Comparison of ENCODE assay signal across 14 cellular contexts in the genomic region with DNA sequence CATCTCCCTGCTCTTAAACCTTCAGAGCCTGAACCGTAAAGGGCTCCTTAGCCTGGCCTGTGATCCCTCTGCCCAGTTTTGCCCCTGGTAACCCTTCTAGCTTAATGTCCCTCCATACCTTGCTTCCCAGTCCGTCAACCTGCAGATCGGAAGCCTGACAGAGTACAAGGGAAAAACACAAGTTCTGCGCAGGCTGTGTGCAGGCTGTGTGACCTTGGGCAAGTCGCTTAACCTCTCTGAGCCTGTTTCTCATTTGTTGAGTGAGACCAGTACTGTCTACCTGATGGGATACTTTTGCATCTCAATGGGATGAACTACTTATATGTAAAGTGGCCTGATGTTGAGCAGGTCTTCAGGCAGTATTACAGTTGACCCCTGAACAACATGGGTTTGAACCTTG. TPM values are rescaled to one million over a fixed set of nuclear protein-coding genes. Genes with fewer than 3 reads are reported as not detected.
DNase-seq lines count a peak whose midpoint lies in the region; ATAC-seq and TF ChIP-seq lines count a peak whose summit lies in the region.
"Had no signal": no experiment of that assay in that cellular context is flagged by ENCODE, and none has a peak within 500 bp of the region (broad histone marks: within the 10 kb centered on the region; RNA-seq: fewer than 3 reads in every experiment).

No MANE protein-coding gene starts in this region.

- no peaks in the 10 kb centered on the region for H3K9me3 Mint-ChIP-seq in stimulated activated naive CD8-positive, alpha-beta T cell treated with anti-CD3 and anti-CD28 coated beads, Interleukin-15, Interleukin-2, amounts not matched to agents 100 ng/mL and 50 ng/mL, for 24 hours
- no peaks in the 10 kb centered on the region for H3K9me3 Mint-ChIP-seq in activated T-helper 1 cell treated with anti-CD3 and anti-CD28 coated beads, Interleukin-12 subunit alpha, Interleukin-12 subunit beta, Interleukin-2, Interleukin-4 antibody, amounts not matched to agents 30 ng/mL and 10 ng/mL and 1 ng/mL, durations not matched to agents 14 hours and 24 hours and 36 hours
- peaks cover 4% of the 10 kb centered on the region for H3K9me3 Mint-ChIP-seq in type B pancreatic cell

- peaks cover 18% of the 10 kb centered on the region for H3K4me1 Mint-ChIP-seq in stimulated activated naive CD8-positive, alpha-beta T cell treated with anti-CD3 and anti-CD28 coated beads, Interleukin-15, Interleukin-2, amounts not matched to agents 100 ng/mL and 50 ng/mL, for 24 hours (ENCODE audit: low read depth)
- H3K4me1 Mint-ChIP-seq in activated T-helper 1 cell treated with anti-CD3 and anti-CD28 coated beads, Interleukin-12 subunit alpha, Interleukin-12 subunit beta, Interleukin-2, Interleukin-4 antibody, amounts not matched to agents 30 ng/mL and 10 ng/mL and 1 ng/mL, durations not matched to agents 14 hours and 24 hours and 36 hours (ENCODE audit: low read depth), result peaks cover 19% of the 10 kb centered on the region
- no peaks in the 10 kb centered on the region for H3K4me1 Mint-ChIP-seq in type B pancreatic cell (ENCODE audit: unreplicated experiment)

- H3K36me3 Mint-ChIP-seq in stimulated activated naive CD8-positive, alpha-beta T cell treated with anti-CD3 and anti-CD28 coated beads, Interleukin-15, Interleukin-2, amounts not matched to agents 100 ng/mL and 50 ng/mL, for 24 hours (ENCODE audit: low read depth), result peaks cover 10% of the 10 kb centered on the region
- peaks cover 16% of the 10 kb centered on the region for H3K36me3 Mint-ChIP-seq in activated T-helper 1 cell treated with anti-CD3 and anti-CD28 coated beads, Interleukin-12 subunit alpha, Interleukin-12 subunit beta, Interleukin-2, Interleukin-4 antibody, amounts not matched to agents 30 ng/mL and 10 ng/mL and 1 ng/mL, durations not matched to agents 14 hours and 24 hours and 36 hours (ENCODE audit: low read depth)
- H3K36me3 Mint-ChIP-seq in type B pancreatic cell, result peaks cover 15% of the 10 kb centered on the region

- no peak for ATAC-seq in stimulated activated naive CD8-positive, alpha-beta T cell treated with anti-CD3 and anti-CD28 coated beads, Interleukin-15, Interleukin-2, amounts not matched to agents 100 U/mL and 50 U/mL, for 24 hours
- ATAC-seq: esophagus mucosa had no signal

- H3K36me3 ChIP-seq in vagina, result no peaks in the 10 kb centered on the region
- H3K36me3 ChIP-seq: transverse colon had no signal

- peak overlapping the region; percentile 54; the same call in 1 of the 2 replicates for H3K4me3 ChIP-seq in iPS-18c (ENCODE audit: insufficient read depth, low read depth, low read length)
- no peak overlapping the region for H3K4me3 ChIP-seq in vagina

- TF ChIP-seq POLR2A in vagina (IDR thresholded peaks at IDR 0.05), result no peak

- intact Hi-C loops in activated T-helper 1 cell treated with anti-CD3 and anti-CD28 coated beads, Interleukin-12 subunit alpha, Interleukin-12 subunit beta, Interleukin-2, Interleukin-4 antibody, amounts not matched to agents 30 ng/mL and 10 ng/mL and 1 ng/mL, durations not matched to agents 14 hours and 24 hours and 36 hours (cut with micrococcal nuclease), result loop anchor here (10.0 kb wide), 1 partner anchor 92 kb away; no protein-coding TSS in a partner anchor
- intact Hi-C loops in vagina (cut with DNase I), result no loop called here

- H3K4me3 Mint-ChIP-seq in stimulated activated naive CD8-positive, alpha-beta T cell treated with anti-CD3 and anti-CD28 coated beads, Interleukin-15, Interleukin-2, amounts not matched to agents 100 ng/mL and 50 ng/mL, for 24 hours, result peak overlapping the region; percentile 92
- H3K4me3 Mint-ChIP-seq in activated T-helper 1 cell treated with anti-CD3 and anti-CD28 coated beads, Interleukin-12 subunit alpha, Interleukin-12 subunit beta, Interleukin-2, Interleukin-4 antibody, amounts not matched to agents 30 ng/mL and 10 ng/mL and 1 ng/mL, durations not matched to agents 14 hours and 24 hours and 36 hours, result peak overlapping the region; percentile 94
- H3K4me3 Mint-ChIP-seq in type B pancreatic cell, result peak overlapping the region; percentile 99

- peak overlapping the region; percentile 65 for H3K27ac Mint-ChIP-seq in stimulated activated naive CD8-positive, alpha-beta T cell treated with anti-CD3 and anti-CD28 coated beads, Interleukin-15, Interleukin-2, amounts not matched to agents 100 ng/mL and 50 ng/mL, for 24 hours
- H3K27ac Mint-ChIP-seq in activated T-helper 1 cell treated with anti-CD3 and anti-CD28 coated beads, Interleukin-12 subunit alpha, Interleukin-12 subunit beta, Interleukin-2, Interleukin-4 antibody, amounts not matched to agents 30 ng/mL and 10 ng/mL and 1 ng/mL, durations not matched to agents 14 hours and 24 hours and 36 hours, result peak overlapping the region; percentile 57
- no peak overlapping the region for H3K27ac Mint-ChIP-seq in type B pancreatic cell

- H3K27me3 Mint-ChIP-seq in stimulated activated naive CD8-positive, alpha-beta T cell treated with anti-CD3 and anti-CD28 coated beads, Interleukin-15, Interleukin-2, amounts not matched to agents 100 ng/mL and 50 ng/mL, for 24 hours, result no peaks in the 10 kb centered on the region
- H3K27me3 Mint-ChIP-seq in activated T-helper 1 cell treated with anti-CD3 and anti-CD28 coated beads, Interleukin-12 subunit alpha, Interleukin-12 subunit beta, Interleukin-2, Interleukin-4 antibody, amounts not matched to agents 30 ng/mL and 10 ng/mL and 1 ng/mL, durations not matched to agents 14 hours and 24 hours and 36 hours (ENCODE audit: insufficient read depth), result no peaks in the 10 kb centered on the region
- no peaks in the 10 kb centered on the region for H3K27me3 Mint-ChIP-seq in type B pancreatic cell

- no peaks in the 10 kb centered on the region for H3K27me3 ChIP-seq in vagina
- H3K27me3 ChIP-seq: MG63, transverse colon had no signal

- H3K4me1 ChIP-seq in vagina, result peaks cover 24% of the 10 kb centered on the region

- H3K9me3 ChIP-seq in iPS-18c (ENCODE audit: control insufficient read depth, insufficient read depth, low read length) (peaks cover 6% of the 10 kb centered on the region), vagina (no peaks in the 10 kb centered on the region)
- H3K9me3 ChIP-seq: HAP-1, MG63, transverse colon had no signal

- no peak for DNase-seq in stimulated activated naive CD8-positive, alpha-beta T cell treated with anti-CD3 and anti-CD28 coated beads, Interleukin-15, Interleukin-2, amounts not matched to agents 100 U/mL and 50 U/mL, for 24 hours
- DNase-seq in activated T-helper 1 cell treated with anti-CD3 and anti-CD28 coated beads, Interleukin-12 subunit alpha, Interleukin-12 subunit beta, Interleukin-2, Interleukin-4 antibody, amounts not matched to agents 30 ng/mL and 10 ng/mL and 1 ng/mL, durations not matched to agents 14 hours and 24 hours and 36 hours (ENCODE audit: low spot score), result no peak
- DNase-seq in type B pancreatic cell (ENCODE audit: extremely low spot score, unreplicated experiment) (no peak), vagina (ENCODE audit: extremely low spot score in 2 of 2) (no peak), CD1c-positive myeloid dendritic cell (ENCODE audit: extremely low spot score) (no peak), NCI-H146 treated with DMSO at 0.1 percent for 48 hours (lab: John Stamatoyannopoulos, UW; ENCODE audit: unreplicated experiment) (no peak)
- DNase-seq: activated CD4-positive, alpha-beta T cell treated with anti-CD3 and anti-CD28 coated beads, Interleukin-2, amount 50 U/mL, for 1 hour; MG63; SIG-M5; transverse colon had no signal

- no peak overlapping the region for H3K27ac ChIP-seq in vagina
- H3K27ac ChIP-seq: transverse colon had no signal

- no peak for TF ChIP-seq CTCF in type B pancreatic cell (conservative IDR thresholded peaks at IDR 0.05)
- TF ChIP-seq CTCF in vagina (IDR thresholded peaks at IDR 0.05), result no peak

RNA-seq across cellular contexts. Expression of a gene that starts 1.7 kb away (rescaled TPM):
- 24.0 and 24.9 TPM in 2 replicates for total RNA-seq in activated T-helper 1 cell treated with anti-CD3 and anti-CD28 coated beads, Interleukin-12 subunit alpha, Interleukin-12 subunit beta, Interleukin-2, Interleukin-4 antibody, amounts not matched to agents 30 ng/mL and 10 ng/mL and 1 ng/mL, durations not matched to agents 14 hours and 24 hours and 36 hours
- total RNA-seq in type B pancreatic cell (ENCODE audit: low replicate concordance) (27.5 and 28.0 TPM in 2 replicates), vagina (15.2 TPM)

RNA-seq across cellular contexts. Expression of a gene that starts 2.0 kb away (rescaled TPM):
- total RNA-seq in activated T-helper 1 cell treated with anti-CD3 and anti-CD28 coated beads, Interleukin-12 subunit alpha, Interleukin-12 subunit beta, Interleukin-2, Interleukin-4 antibody, amounts not matched to agents 30 ng/mL and 10 ng/mL and 1 ng/mL, durations not matched to agents 14 hours and 24 hours and 36 hours, result 9.0 and 9.8 TPM in 2 replicates
- total RNA-seq in type B pancreatic cell (ENCODE audit: low replicate concordance) (52.4 and 66.3 TPM in 2 replicates), vagina (24.6 TPM)
